ENCODE assay signal across 19 cellular contexts in genomic region chr12:89679631-89680030, GRCh38.
"Had no signal": no experiment of that assay in that cellular context is flagged by ENCODE, and none has a peak within 500 bp of the region (broad histone marks: within the 10 kb centered on the region; RNA-seq: fewer than 3 reads in every experiment).

No MANE protein-coding gene starts in this region.

- H3K27ac ChIP-seq: ascending aorta, colonic mucosa, esophagus squamous epithelium, pancreas had no signal

- H3K4me3 ChIP-seq: ascending aorta, colonic mucosa, esophagus squamous epithelium, pancreas had no signal

- H3K27ac Mint-ChIP-seq: activated CD4-positive, alpha-beta memory T cell treated with anti-CD3 and anti-CD28 coated beads for 36 hours; activated T-helper 17 cell treated with anti-CD3 and anti-CD28 coated beads, Interleukin-2, amount 50 U/mL, for 72 hours; T-helper 2 cell treated with Interferon-gamma antibody and Interleukin-4, amounts not matched to agents 5 μg/mL and 100 μg/mL, for 36 hours; WTC11 had no signal

- H3K27me3 ChIP-seq: ascending aorta, colonic mucosa, esophagus squamous epithelium, pancreas had no signal

- H3K4me1 ChIP-seq: ascending aorta, colonic mucosa had no signal

- H3K9me3 ChIP-seq: colonic mucosa, pancreas had no signal

- H3K4me3 Mint-ChIP-seq: activated CD4-positive, alpha-beta memory T cell treated with anti-CD3 and anti-CD28 coated beads for 36 hours; activated T-helper 17 cell treated with anti-CD3 and anti-CD28 coated beads, Interleukin-2, amount 50 U/mL, for 72 hours; central memory CD8-positive, alpha-beta T cell; T-helper 2 cell treated with Interferon-gamma antibody and Interleukin-4, amounts not matched to agents 5 μg/mL and 100 μg/mL, for 36 hours; WTC11 had no signal

- H3K9me3 Mint-ChIP-seq: activated T-helper 17 cell treated with anti-CD3 and anti-CD28 coated beads, Interleukin-2, amount 50 U/mL, for 72 hours; central memory CD8-positive, alpha-beta T cell had no signal

- DNase-seq: activated CD4-positive, alpha-beta memory T cell treated with anti-CD3 and anti-CD28 coated beads for 36 hours; activated CD4-positive, alpha-beta T cell treated with anti-CD3 and anti-CD28 coated beads for 4 hours; activated naive CD4-positive, alpha-beta T cell; activated T-cell treated with anti-CD3 and anti-CD28 coated beads, Interleukin-2, amount 50 U/mL, for 1 hour; colonic mucosa; esophagus squamous epithelium; left cardiac atrium; mesendoderm; naive thymus-derived CD4-positive, alpha-beta T cell; pancreas; stimulated activated CD8-positive, alpha-beta memory T cell treated with anti-CD3 and anti-CD28 coated beads, Interleukin-4, amount 100 ng/mL, for 48 hours; stimulated activated naive CD4-positive, alpha-beta T cell; SW 1271 had no signal

- H3K27me3 Mint-ChIP-seq: activated CD4-positive, alpha-beta memory T cell treated with anti-CD3 and anti-CD28 coated beads for 36 hours; activated T-helper 17 cell treated with anti-CD3 and anti-CD28 coated beads, Interleukin-2, amount 50 U/mL, for 72 hours; central memory CD8-positive, alpha-beta T cell; naive thymus-derived CD4-positive, alpha-beta T cell had no signal

- H3K36me3 ChIP-seq: ascending aorta, colonic mucosa, esophagus squamous epithelium, pancreas had no signal

- ATAC-seq: activated T-helper 17 cell treated with anti-CD3 and anti-CD28 coated beads, Interleukin-2, amount 50 U/mL, for 72 hours; left cardiac atrium; naive thymus-derived CD4-positive, alpha-beta T cell; pancreas; sciatic nerve; WTC11 had no signal
